In genomic region chr20:1204061-1204460, GRCh38 we compare ENCODE assay signal across 31 cellular contexts. TPM values are rescaled to one million over a fixed set of nuclear protein-coding genes. Genes with fewer than 3 reads are reported as not detected.
DNase-seq lines count a peak whose midpoint lies in the region; ATAC-seq and TF ChIP-seq lines count a peak whose summit lies in the region.
"Had no signal": no experiment of that assay in that cellular context is flagged by ENCODE, and none has a peak within 500 bp of the region (broad histone marks: within the 10 kb centered on the region; RNA-seq: fewer than 3 reads in every experiment).

No MANE protein-coding gene starts in this region.

- no peak for TF ChIP-seq POLR2A in heart left ventricle (IDR thresholded peaks at IDR 0.05)

- H3K9me3 ChIP-seq in right atrium auricular region, result no peaks in the 10 kb centered on the region
- H3K9me3 ChIP-seq in heart left ventricle, result no peaks in the 10 kb centered on the region
- no peaks in the 10 kb centered on the region for H3K9me3 ChIP-seq in lung (ENCODE audit: control insufficient read depth in 2 of 2, insufficient read depth in 1 of 2, low read length in 1 of 2)
- H3K9me3 ChIP-seq: esophagus muscularis mucosa, MG63, neutrophil, tibial nerve had no signal

- TF ChIP-seq CTCF in right atrium auricular region (IDR thresholded peaks at IDR 0.05), result no peak
- TF ChIP-seq CTCF in heart left ventricle (IDR thresholded peaks at IDR 0.05), result no peak
- TF ChIP-seq CTCF in lung (IDR thresholded peaks at IDR 0.05; ENCODE audit: control extremely low read depth, extremely low read depth), result no peak

- intact Hi-C loops in Right ventricle myocardium inferior (cut with DNase I) (loop anchor here (10.0 kb wide), 1 partner anchor 249 kb away; no protein-coding TSS in a partner anchor), heart left ventricle (cut with DNase I) (loop anchor here in 2 of 10 donors (10.0 kb wide), 2 partner anchors 99 to 239 kb away; no protein-coding TSS in a partner anchor)

- H3K4me1 ChIP-seq in right atrium auricular region, result no peaks in the 10 kb centered on the region
- peaks cover 0 to 23% (median 0%) of the 10 kb centered on the region in 12 donors for H3K4me1 ChIP-seq in heart left ventricle
- H3K4me1 ChIP-seq in lung (ENCODE audit: control insufficient read depth in 2 of 2, insufficient read depth in 2 of 2, low read length in 2 of 2), result peaks cover 0 to 5% of the 10 kb centered on the region in 2 donors
- H3K4me1 ChIP-seq: esophagus muscularis mucosa had no signal

- no peak overlapping the region for H3K27ac ChIP-seq in right atrium auricular region
- peak overlapping the region in 7 of 12 donors; percentile 4 to 56 (median 41) for H3K27ac ChIP-seq in heart left ventricle
- peak overlapping the region in 1 of 2 donors; percentile 55 for H3K27ac ChIP-seq in lung (ENCODE audit: low read depth in 1 of 2, low read length in 1 of 2)
- H3K27ac ChIP-seq: esophagus muscularis mucosa, hepatocyte, neutrophil, tibial nerve had no signal

- no peaks in the 10 kb centered on the region for H3K36me3 ChIP-seq in right atrium auricular region
- no peaks in the 10 kb centered on the region for H3K36me3 ChIP-seq in heart left ventricle
- H3K36me3 ChIP-seq in lung (ENCODE audit: control insufficient read depth in 2 of 2, insufficient read depth in 2 of 2, low read length in 2 of 2), result no peaks in the 10 kb centered on the region
- H3K36me3 ChIP-seq: esophagus muscularis mucosa, MG63, neutrophil, tibial nerve had no signal

- ATAC-seq in Right ventricle myocardium inferior (peak; percentile 10), heart left ventricle (peak in 3 of 4 donors; percentile 20 to 56 (median 34)), lung (ENCODE audit: insufficient read depth, low FRiP score) (peak; percentile 56)
- ATAC-seq: K562, Panc1, sciatic nerve had no signal

- WGBS in heart left ventricle, 4 donors, result 56 to 85% (median 73%) methylated on average over 6 of the region's 6 CpGs
- WGBS in lung, 2 donors, result 46 to 61% methylated on average over 6 of the region's 6 CpGs

- H3K4me3 ChIP-seq in right atrium auricular region (no peak overlapping the region), heart left ventricle (no peak overlapping the region), lung (no peak overlapping the region)
- H3K4me3 ChIP-seq: esophagus muscularis mucosa, hepatocyte, K562, MG63, tibial nerve had no signal

- no peak for DNase-seq in Right ventricle myocardium inferior (ENCODE audit: missing footprints)
- no peak for DNase-seq in right atrium auricular region (ENCODE audit: low spot score)
- no peak for DNase-seq in heart left ventricle
- no peak for DNase-seq in lung (ENCODE audit: low spot score)
- DNase-seq in putamen (ENCODE audit: low spot score), result no peak
- no peak for DNase-seq in Ammon's horn (ENCODE audit: low spot score)
- no peak for DNase-seq in NCI-H2081 treated with DMSO at 0.1 percent for 48 hours (lab: John Stamatoyannopoulos, UW)
- no peak for DNase-seq in SIG-M5 treated with dmso at 0.1 percent for 504 hours (lab: John Stamatoyannopoulos, UW; ENCODE audit: unreplicated experiment)
- DNase-seq: 8988T; activated CD4-positive, alpha-beta T cell treated with anti-CD3 and anti-CD28 coated beads, Interleukin-2, amount 10 ng/mL, durations not matched to agents 24 days and 14 days; activated effector memory CD4-positive, alpha-beta T cell treated with anti-CD3 and anti-CD28 coated beads, Interleukin-2, amount 50 U/mL, for 16 hours; activated T-cell treated with anti-CD3 and anti-CD28 coated beads, Interleukin-2, amount 50 U/mL, for 24 hours; effector memory CD4-positive, alpha-beta T cell; foreskin melanocyte; HCEC 1CT; MG63; NCI-H1105 treated with DMSO at 0.1 percent for 48 hours; NCI-H345; SIG-M5; stimulated activated CD4-positive, alpha-beta T cell treated with anti-CD3 and anti-CD28 coated beads, Interleukin-4, amount 100 ng/mL, for 24 hours; T-helper 9 cell had no signal

- no peaks in the 10 kb centered on the region for H3K27me3 ChIP-seq in right atrium auricular region
- H3K27me3 ChIP-seq in heart left ventricle, result no peaks in the 10 kb centered on the region
- no peaks in the 10 kb centered on the region for H3K27me3 ChIP-seq in lung (ENCODE audit: control insufficient read depth, insufficient read depth)
- H3K27me3 ChIP-seq: hepatocyte, MG63, tibial nerve had no signal

RNA-seq across cellular contexts. Expression of gene C20orf202, which starts 0.8 kb away (rescaled TPM):
- total RNA-seq in Right ventricle myocardium inferior (0.14 TPM), right atrium auricular region (under 1 TPM in 1 of 2 donors, not detected in 1; 0.20 TPM), heart left ventricle (under 1 TPM in 8 of 9 donors, not detected in 1; 0.25 to 0.47 (median 0.32) TPM), lung (1 to 10 TPM in 1 of 2 donors, under 1 TPM in 1; 0.37 to 1.0 TPM)
- polyA plus RNA-seq in heart left ventricle (under 1 TPM; 0.21 to 0.46 TPM), lung (under 1 TPM; 0.11 to 0.39 TPM)
- total RNA-seq: activated CD4-positive, alpha-beta T cell treated with anti-CD3 and anti-CD28 coated beads, Interleukin-2, amount 10 ng/mL, durations not matched to agents 24 days and 14 days; bronchial epithelial cell; K562 had no signal
- polyA plus RNA-seq: CD14-positive monocyte had no signal

RNA-seq across cellular contexts. Expression of gene TMEM74B, which starts 19.3 kb away (rescaled TPM):
- total RNA-seq in Right ventricle myocardium inferior (2.9 TPM), right atrium auricular region (1 to 10 TPM in 1 of 2 donors, under 1 TPM in 1; 0.83 to 4.6 TPM), heart left ventricle (1 to 10 TPM in 8 of 9 donors, under 1 TPM in 1; 0.69 to 5.6 (median 1.9) TPM), lung (10 to 100 TPM in 1 of 2 donors, 1 to 10 TPM in 1; 5.0 to 10.9 TPM)
- polyA plus RNA-seq in heart left ventricle (1 to 10 TPM in 1 of 2 donors, under 1 TPM in 1; 0.55 to 6.6 TPM), lung (10 to 100 TPM in 1 of 2 donors, 1 to 10 TPM in 1; 2.3 to 10.3 TPM)
- total RNA-seq: bronchial epithelial cell had no signal
- polyA plus RNA-seq: CD14-positive monocyte had no signal

RNA-seq across cellular contexts. Expression of gene RAD21L1, which starts 21.8 kb away (rescaled TPM):
- total RNA-seq in Right ventricle myocardium inferior, result not detected
- not detected for total RNA-seq in right atrium auricular region
- total RNA-seq in heart left ventricle, result not detected
- not detected for polyA plus RNA-seq in heart left ventricle
- total RNA-seq in lung, result under 1 TPM in 1 of 2 donors, not detected in 1; 0.23 TPM
- under 1 TPM in 1 of 2 donors, not detected in 1; 0.02 TPM for polyA plus RNA-seq in lung
- total RNA-seq: activated CD4-positive, alpha-beta T cell treated with anti-CD3 and anti-CD28 coated beads, Interleukin-2, amount 10 ng/mL, durations not matched to agents 24 days and 14 days; esophagus muscularis mucosa; hepatocyte; posterior vena cava; sciatic nerve had no signal
- polyA plus RNA-seq: CD14-positive monocyte, hepatocyte had no signal

Comparison
In these comparisons a context has a peak if more than half of its experiments do, and no peak if none do; other contexts are left out.
1. H3K27ac ChIP-seq: peak in heart left ventricle (7 of 12); none in right atrium auricular region (0 of 2).
2. Peak in every context shown above with its lines, with median percentiles within 50 percentile points of each other: ATAC-seq.